14 cellular contexts compared by ENCODE assay signal in genomic region chr12:43349863-43350262, GRCh38.
DNase-seq lines count a peak whose midpoint lies in the region; ATAC-seq and TF ChIP-seq lines count a peak whose summit lies in the region.
"Had no signal": no experiment of that assay in that cellular context is flagged by ENCODE, and none has a peak within 500 bp of the region (broad histone marks: within the 10 kb centered on the region; RNA-seq: fewer than 3 reads in every experiment).

No MANE protein-coding gene starts in this region.

- H3F3A ChIP-seq in GM23248 (ENCODE audit: insufficient read depth) (peaks cover 4% of the 10 kb centered on the region; the same call in 1 of the 2 replicates), neural cell (ENCODE audit: insufficient read depth, low read length, poor library complexity, severe bottlenecking) (no peaks in the 10 kb centered on the region)

- no peak overlapping the region for H2AFZ ChIP-seq in GM23248
- no peak overlapping the region for H2AFZ ChIP-seq in neural cell (ENCODE audit: low read depth, low read length)

- ATAC-seq in GM19023 (IDR thresholded peaks at IDR 0.05; ENCODE audit: unreplicated experiment) (no peak), HG03280 (IDR thresholded peaks at IDR 0.05; ENCODE audit: unreplicated experiment) (no peak)
- ATAC-seq: natural killer cell treated with Interleukin-12 subunit alpha and Interleukin-12 subunit beta and Interleukin-15 and Interleukin-18, amount 100 ng/mL, for 72 hours had no signal

- H3K27ac ChIP-seq in GM23248 (no peak overlapping the region), neural cell (ENCODE audit: low read length) (no peak overlapping the region)
- H3K27ac ChIP-seq: stomach had no signal

- no peaks in the 10 kb centered on the region for H3K36me3 ChIP-seq in GM23248 (ENCODE audit: low read depth)
- no peaks in the 10 kb centered on the region for H3K36me3 ChIP-seq in neural cell (ENCODE audit: insufficient read depth, low read length)
- H3K36me3 ChIP-seq: stomach had no signal

- H3K9me3 ChIP-seq in GM23248 (ENCODE audit: low read depth) (no peaks in the 10 kb centered on the region), neural cell (ENCODE audit: low read length) (no peaks in the 10 kb centered on the region)

- H3K79me2 ChIP-seq in GM23248 (ENCODE audit: insufficient read depth) (no peaks in the 10 kb centered on the region), neural cell (replicated peaks; ENCODE audit: insufficient read depth, low read length) (no peaks in the 10 kb centered on the region)

- H3K4me3 Mint-ChIP-seq in chondrocyte (ENCODE audit: unreplicated experiment): no peak overlapping the region
- H3K4me3 Mint-ChIP-seq: natural killer cell treated with Interleukin-12 subunit alpha and Interleukin-12 subunit beta and Interleukin-15 and Interleukin-18, amount 100 ng/mL, for 72 hours had no signal

- no peak overlapping the region for H3K9ac ChIP-seq in GM23248
- no peak overlapping the region for H3K9ac ChIP-seq in neural cell (ENCODE audit: low read length)

- peak; percentile 69 for TF ChIP-seq RAD21 in neural cell (conservative IDR thresholded peaks at IDR 0.05)

- H3K9me2 ChIP-seq in GM23248 (ENCODE audit: insufficient read depth) (no peaks in the 10 kb centered on the region), neural cell (ENCODE audit: insufficient read depth, low read length) (no peaks in the 10 kb centered on the region)

- H3K4me1 Mint-ChIP-seq in chondrocyte (ENCODE audit: low read depth): no peaks in the 10 kb centered on the region

- no peak for TF ChIP-seq EP300 in neural cell (conservative IDR thresholded peaks at IDR 0.05; ENCODE audit: poor library complexity, severe bottlenecking)

- H3K4me2 ChIP-seq in GM23248 (ENCODE audit: unreplicated experiment): no peak overlapping the region
- H3K4me2 ChIP-seq in neural cell (ENCODE audit: low read length): no peak overlapping the region

- in situ Hi-C loops in GM23248 (cut with MboI): no loop called here

- peak; percentile 64 for DNase-seq in GM23248
- DNase-seq in NCI-H446 (lab: John Stamatoyannopoulos, UW): peak; percentile 17 to 48
- no peak for DNase-seq in chondrocyte (ENCODE audit: low spot score)
- DNase-seq in hepatic stellate cell (ENCODE audit: low spot score): no peak
- no peak for DNase-seq in germinal center (ENCODE audit: low spot score)
- DNase-seq: activated CD4-positive, alpha-beta T cell treated with anti-CD3 and anti-CD28 coated beads for 4 hours; activated gamma-delta T cell; EL; NCI-H1436; stomach had no signal

- peaks cover 3% of the 10 kb centered on the region for H3K36me3 Mint-ChIP-seq in chondrocyte (ENCODE audit: low read depth)

- H3K27me3 ChIP-seq in GM23248 (replicated peaks; ENCODE audit: insufficient read depth) (no peaks in the 10 kb centered on the region), neural cell (ENCODE audit: insufficient read depth, low read depth, low read length) (no peaks in the 10 kb centered on the region)
- H3K27me3 ChIP-seq: stomach had no signal

- peak; percentile 88 for TF ChIP-seq CTCF in chondrocyte (IDR thresholded peaks at IDR 0.05)
- TF ChIP-seq CTCF in neural cell (IDR thresholded peaks at IDR 0.05; ENCODE audit: poor library complexity, severe bottlenecking): peak; percentile 67

- no peak overlapping the region for H3K27ac Mint-ChIP-seq in chondrocyte (ENCODE audit: unreplicated experiment)
- H3K27ac Mint-ChIP-seq: natural killer cell treated with Interleukin-12 subunit alpha and Interleukin-12 subunit beta and Interleukin-15 and Interleukin-18, amount 100 ng/mL, for 72 hours had no signal

- H4K20me1 ChIP-seq in GM23248 (ENCODE audit: insufficient read depth): no peaks in the 10 kb centered on the region
- no peaks in the 10 kb centered on the region for H4K20me1 ChIP-seq in neural cell (ENCODE audit: insufficient read depth)

- peaks cover 4% of the 10 kb centered on the region for H3K27me3 Mint-ChIP-seq in chondrocyte (ENCODE audit: low read depth)
- H3K27me3 Mint-ChIP-seq: natural killer cell treated with Interleukin-12 subunit alpha and Interleukin-12 subunit beta and Interleukin-15 and Interleukin-18, amount 100 ng/mL, for 72 hours had no signal

- 51 to 55% methylated on average over 2 of the region's 2 CpGs for WGBS in GM23248 (ENCODE audit: low coverage in 1 of 2, low lambda C conversion rate in 2 of 2, missing lambda C conversion rate in 2 of 2), 2 experiments

- H3K4me3 ChIP-seq in GM23248 (no peak overlapping the region), neural cell (ENCODE audit: low read length) (no peak overlapping the region)
- H3K4me3 ChIP-seq: stomach had no signal

- peaks cover 16% of the 10 kb centered on the region for H3K4me1 ChIP-seq in GM23248 (ENCODE audit: insufficient read depth)
- H3K4me1 ChIP-seq: stomach had no signal

- peaks cover 2% of the 10 kb centered on the region for H3K9me3 Mint-ChIP-seq in chondrocyte (ENCODE audit: low read depth)
- H3K9me3 Mint-ChIP-seq: natural killer cell treated with Interleukin-12 subunit alpha and Interleukin-12 subunit beta and Interleukin-15 and Interleukin-18, amount 100 ng/mL, for 72 hours had no signal

TF ChIP-seq in neural cell, 6 proteins besides CTCF, POLR2A, EP300 and RAD21:
- TF ChIP-seq SMC3 (conservative IDR thresholded peaks at IDR 0.05; ENCODE audit: poor library complexity) (peak; percentile 73), MXI1 (conservative IDR thresholded peaks at IDR 0.05; ENCODE audit: poor library complexity, severe bottlenecking) (no peak), EZH2 (IDR thresholded peaks at IDR 0.05; ENCODE audit: borderline replicate concordance, insufficient read depth, low read length, poor library complexity, severe bottlenecking) (no peak)

Comparison
In these comparisons a context has a peak if more than half of its experiments do, and no peak if none do; other contexts are left out.
1. DNase-seq: peak in GM23248 (single experiment) and NCI-H446 (2 of 2); none in chondrocyte (single experiment), hepatic stellate cell (single experiment) and germinal center (single experiment).